ENCODE assay signal across 1 cellular context in the genomic region with DNA sequence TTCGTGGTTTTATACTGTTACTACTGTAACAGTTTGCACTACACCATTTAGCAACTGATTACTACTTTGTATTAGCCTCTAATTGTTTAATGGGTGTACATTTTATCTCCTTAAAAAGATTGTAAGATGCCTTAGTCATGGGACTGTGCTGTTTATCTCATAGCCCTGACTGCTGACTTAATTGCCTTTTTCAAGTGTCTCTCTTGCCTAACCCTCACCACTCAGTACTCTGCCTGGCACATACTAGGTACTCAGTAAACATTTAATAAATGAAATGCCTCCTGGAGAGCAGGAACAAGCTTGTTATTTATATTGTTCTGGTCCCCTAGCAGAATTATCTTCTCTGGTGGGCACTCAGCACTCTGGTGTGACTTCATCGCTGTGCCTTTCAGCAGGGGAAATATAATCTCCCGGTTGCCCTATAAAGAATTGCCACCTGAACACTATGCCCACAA.
A peak's percentile ranks its signal among the peaks of the same experiment; 100 is the strongest.
TF ChIP-seq lines count a peak whose summit lies in the region.

No MANE protein-coding gene starts in this region.

TF ChIP-seq in IMR-90, 13 proteins besides CTCF, POLR2A, EP300 and RAD21:
- TF ChIP-seq, protein P1, sequence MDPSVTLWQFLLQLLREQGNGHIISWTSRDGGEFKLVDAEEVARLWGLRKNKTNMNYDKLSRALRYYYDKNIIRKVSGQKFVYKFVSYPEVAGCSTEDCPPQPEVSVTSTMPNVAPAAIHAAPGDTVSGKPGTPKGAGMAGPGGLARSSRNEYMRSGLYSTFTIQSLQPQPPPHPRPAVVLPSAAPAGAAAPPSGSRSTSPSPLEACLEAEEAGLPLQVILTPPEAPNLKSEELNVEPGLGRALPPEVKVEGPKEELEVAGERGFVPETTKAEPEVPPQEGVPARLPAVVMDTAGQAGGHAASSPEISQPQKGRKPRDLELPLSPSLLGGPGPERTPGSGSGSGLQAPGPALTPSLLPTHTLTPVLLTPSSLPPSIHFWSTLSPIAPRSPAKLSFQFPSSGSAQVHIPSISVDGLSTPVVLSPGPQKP (IDR thresholded peaks at IDR 0.05; ENCODE audit: borderline replicate concordance, low read depth, low read length), result no peak
- TF ChIP-seq FOS (IDR thresholded peaks at IDR 0.05; ENCODE audit: low read depth, low read length) (no peak), RFX5 (IDR thresholded peaks at IDR 0.05; ENCODE audit: low read depth, low read length) (no peak), MXI1 (IDR thresholded peaks at IDR 0.05; ENCODE audit: borderline replicate concordance, low read depth, low read length) (no peak), MAZ (IDR thresholded peaks at IDR 0.05; ENCODE audit: borderline replicate concordance, low read depth, low read length) (no peak), SMC3 (IDR thresholded peaks at IDR 0.05; ENCODE audit: low read depth, low read length) (no peak), NFE2L2 (IDR thresholded peaks at IDR 0.05; ENCODE audit: low read depth, low read length) (0 out of 2 replicates have a peak, but pooled peaks have one; percentile 16), CHD1 (IDR thresholded peaks at IDR 0.05; ENCODE audit: low read depth, low read length) (no peak), BHLHE40 (IDR thresholded peaks at IDR 0.05; ENCODE audit: low read depth, low read length) (no peak), CEBPB (IDR thresholded peaks at IDR 0.05; ENCODE audit: low read depth, low read length) (peak; percentile 41; the same call in 1 of the 2 replicates)
- TF ChIP-seq, protein P2, sequence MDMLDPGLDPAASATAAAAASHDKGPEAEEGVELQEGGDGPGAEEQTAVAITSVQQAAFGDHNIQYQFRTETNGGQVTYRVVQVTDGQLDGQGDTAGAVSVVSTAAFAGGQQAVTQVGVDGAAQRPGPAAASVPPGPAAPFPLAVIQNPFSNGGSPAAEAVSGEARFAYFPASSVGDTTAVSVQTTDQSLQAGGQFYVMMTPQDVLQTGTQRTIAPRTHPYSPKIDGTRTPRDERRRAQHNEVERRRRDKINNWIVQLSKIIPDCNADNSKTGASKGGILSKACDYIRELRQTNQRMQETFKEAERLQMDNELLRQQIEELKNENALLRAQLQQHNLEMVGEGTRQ (IDR thresholded peaks at IDR 0.05; ENCODE audit: low read depth, low read length), result no peak
